In genomic region chr14:101780390-101780789, GRCh38 we compare ENCODE assay signal across 2 cellular contexts.
TF ChIP-seq lines count a peak whose summit lies in the region.

No MANE protein-coding gene starts in this region.

TF ChIP-seq in IMR-90, 13 proteins besides CTCF, POLR2A, EP300 and RAD21 (continued from another document):
- no peak for TF ChIP-seq ELK1 (IDR thresholded peaks at IDR 0.05; ENCODE audit: borderline replicate concordance, low read depth, low read length)
TF ChIP-seq in IMR-90: peak in this region for 0.

TF ChIP-seq in neural cell, 6 proteins besides CTCF, POLR2A, EP300 and RAD21:
- TF ChIP-seq REST (IDR thresholded peaks at IDR 0.05; ENCODE audit: borderline replicate concordance) (no peak), SMC3 (conservative IDR thresholded peaks at IDR 0.05; ENCODE audit: poor library complexity) (no peak), EZH2 (IDR thresholded peaks at IDR 0.05; ENCODE audit: borderline replicate concordance, insufficient read depth, low read length, poor library complexity, severe bottlenecking) (no peak), MXI1 (conservative IDR thresholded peaks at IDR 0.05; ENCODE audit: poor library complexity, severe bottlenecking) (no peak), POLR2AphosphoS5 (IDR thresholded peaks at IDR 0.05) (no peak), TAF1 (IDR thresholded peaks at IDR 0.05; ENCODE audit: low read depth) (no peak)
